Comparison of ENCODE assay signal across 1 cellular context in genomic region chr3:37768107-37768809, GRCh38.
TF ChIP-seq lines count a peak whose summit lies in the region.

No MANE protein-coding gene starts in this region.

TF ChIP-seq in GM12878, 131 proteins besides CTCF, POLR2A, EP300 and RAD21 (continued from another document):
- TF ChIP-seq E2F8 (IDR thresholded peaks at IDR 0.05; ENCODE audit: low read depth, partially characterized antibody) = no peak
- peak; percentile 32 to 63; a peak in 2 of 4 replicates for TF ChIP-seq BHLHE40 (IDR thresholded peaks at IDR 0.05; ENCODE audit: borderline replicate concordance in 1 of 2, low read depth in 2 of 2, low read length in 1 of 2)
- no peak for TF ChIP-seq RCOR1 (conservative IDR thresholded peaks at IDR 0.05; ENCODE audit: low read depth, low read length)
- no peak for TF ChIP-seq KLF5 (IDR thresholded peaks at IDR 0.05; ENCODE audit: partially characterized antibody)
- TF ChIP-seq IRF3 (IDR thresholded peaks at IDR 0.05) = no peak
